Comparison of ENCODE assay signal across 35 cellular contexts in the genomic region with DNA sequence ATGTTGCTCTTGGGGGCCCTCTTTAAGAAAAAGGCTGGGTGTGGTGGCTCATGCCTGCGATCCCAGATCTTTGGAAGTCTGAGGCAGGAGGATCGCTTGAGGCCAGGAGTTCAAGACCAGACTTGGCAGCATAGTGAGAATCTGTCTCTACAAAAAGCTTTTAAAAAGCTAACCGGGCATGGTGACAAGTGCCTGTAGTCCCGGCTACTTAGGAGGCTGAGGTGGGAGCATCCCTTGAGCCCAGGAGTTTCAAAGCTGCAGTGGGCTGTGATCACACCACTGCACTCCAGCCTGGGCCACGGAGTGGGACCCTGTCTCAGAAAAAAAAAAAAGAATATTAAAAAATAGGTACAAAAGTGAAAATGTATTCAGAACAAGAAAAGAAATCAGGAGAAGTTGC. TPM values are rescaled to one million over a fixed set of nuclear protein-coding genes. Genes with fewer than 3 reads are reported as not detected.
"Had no signal": no experiment of that assay in that cellular context is flagged by ENCODE, and none has a peak within 500 bp of the region (broad histone marks: within the 10 kb centered on the region; RNA-seq: fewer than 3 reads in every experiment).

No MANE protein-coding gene starts in this region.

- H3K4me2 ChIP-seq: KMS-11 had no signal

- ATAC-seq: activated CD8-positive, alpha-beta T cell treated with anti-CD3 and anti-CD28 coated beads for 36 hours; activated T-cell treated with anti-CD3 and anti-CD28 coated beads, Interleukin-2, amount 50 U/mL, for 72 hours; activated T-helper 17 cell treated with anti-CD3 and anti-CD28 coated beads, Interleukin-2, amount 50 U/mL, for 72 hours; PC-3 had no signal

- H3K27me3 ChIP-seq: ascending aorta, Peyer's patch had no signal

- H3K9me3 ChIP-seq: ascending aorta, Peyer's patch had no signal

- DNase-seq: activated B cell treated with CpG ODN at 0.5 μM for 24 hours; activated CD4-positive, alpha-beta T cell treated with anti-CD3 and anti-CD28 coated beads for 1 hour; activated CD4-positive, alpha-beta T cell treated with anti-CD3 and anti-CD28 coated beads, Interleukin-2, amount 10 ng/mL, durations not matched to agents 24 days and 14 days; activated CD4-positive, alpha-beta T cell treated with anti-CD3 and anti-CD28 coated beads, Interleukin-2, amount 50 U/mL, for 4 hours; activated CD8-positive, alpha-beta T cell treated with anti-CD3 and anti-CD28 coated beads for 36 hours; activated effector memory CD4-positive, alpha-beta T cell treated with anti-CD3 and anti-CD28 coated beads, Interleukin-2, amount 50 U/mL, for 16 hours; activated naive CD4-positive, alpha-beta T cell; activated naive CD8-positive, alpha-beta T cell treated with anti-CD3 and anti-CD28 coated beads, Interleukin-2, amount 10 ng/mL, durations not matched to agents 7 days and 5 days; activated T-cell treated with anti-CD3 and anti-CD28 coated beads, Interleukin-2, amount 50 U/mL, for 1 hour; activated T-cell treated with anti-CD3 and anti-CD28 coated beads, Interleukin-2, amount 50 U/mL, for 72 hours; amygdala; MM.1S; MV-4-11; NCI-H1092; NCI-H1436 treated with DMSO at 0.1 percent for 48 hours; NCI-H1694 treated with DMSO at 0.1 percent for 48 hours; NCI-H2029; NCI-H345; NCI-H526; NCI-H748 treated with DMSO at 0.1 percent for 48 hours; NK-92 treated with Interleukin-12 subunit alpha and Interleukin-12 subunit beta, amount 100 ng/mL, for 24 hours; PC-3; Peyer's patch; RPMI8226; SW 1271; T-helper 1 cell; T-helper 2 cell; T-helper 9 cell had no signal

- H3K36me3 ChIP-seq: ascending aorta, Peyer's patch had no signal

- H3K4me3 ChIP-seq: ascending aorta, Peyer's patch had no signal

- H3K27ac ChIP-seq: ascending aorta, KMS-11, Peyer's patch, VCaP had no signal

- H3K4me1 ChIP-seq: ascending aorta, Peyer's patch had no signal

RNA-seq across cellular contexts. Expression of a gene that starts 38.1 kb away (rescaled TPM):
- total RNA-seq: activated B cell treated with CpG ODN at 0.5 μM for 24 hours; activated CD4-positive, alpha-beta T cell treated with anti-CD3 and anti-CD28 coated beads, Interleukin-2, amount 10 ng/mL, durations not matched to agents 24 days and 14 days; activated CD8-positive, alpha-beta memory T cell treated with anti-CD3 and anti-CD28 coated beads for 36 hours; activated CD8-positive, alpha-beta T cell treated with anti-CD3 and anti-CD28 coated beads for 36 hours; activated naive CD8-positive, alpha-beta T cell treated with anti-CD3 and anti-CD28 coated beads, Interleukin-2, amount 10 ng/mL, durations not matched to agents 7 days and 5 days; activated T-cell treated with anti-CD3 and anti-CD28 coated beads, Interleukin-2, amount 50 U/mL, for 72 hours; activated T-helper 17 cell treated with anti-CD3 and anti-CD28 coated beads, Interleukin-2, amount 50 U/mL, for 72 hours; ascending aorta; LHCN-M2; NCI-H460; PC-3 had no signal
